9 cellular contexts compared by ENCODE assay signal in genomic region chr20:62496525-62497218, GRCh38. TPM values are rescaled to one million over a fixed set of nuclear protein-coding genes. Genes with fewer than 3 reads are reported as not detected.
DNase-seq lines count a peak whose midpoint lies in the region; ATAC-seq and TF ChIP-seq lines count a peak whose summit lies in the region.
"Had no signal": no experiment of that assay in that cellular context is flagged by ENCODE, and none has a peak within 500 bp of the region (broad histone marks: within the 10 kb centered on the region; RNA-seq: fewer than 3 reads in every experiment).

No MANE protein-coding gene starts in this region.

- intact Hi-C loops in activated T-helper 2 cell treated with anti-CD3 and anti-CD28 coated beads, Interferon-gamma antibody, Interleukin-2, Interleukin-4, amounts not matched to agents 10 μg/mL and 5 μg/mL and 100 μg/mL, durations not matched to agents 14 hours and 24 hours and 36 hours (cut with micrococcal nuclease) = no loop called here

- H3K4me1 Mint-ChIP-seq in memory B cell = peaks cover 24% of the 10 kb centered on the region
- peaks cover 13% of the 10 kb centered on the region for H3K4me1 Mint-ChIP-seq in activated T-helper 2 cell treated with anti-CD3 and anti-CD28 coated beads, Interferon-gamma antibody, Interleukin-2, Interleukin-4, amounts not matched to agents 10 μg/mL and 5 μg/mL and 100 μg/mL, durations not matched to agents 14 hours and 24 hours and 36 hours (ENCODE audit: low read depth)

- H3K4me3 ChIP-seq in astrocyte of the cerebellum (ENCODE audit: low read depth, low read length) = no peak overlapping the region

- peak; percentile 36 for DNase-seq in Daoy (ENCODE audit: low read depth)
- no peak for DNase-seq in astrocyte of the cerebellum (ENCODE audit: low read depth)
- no peak for DNase-seq in memory B cell (ENCODE audit: low spot score in 2 of 2)
- no peak for DNase-seq in DMS79 (lab: John Stamatoyannopoulos, UW)
- no peak for DNase-seq in activated T-helper 2 cell treated with anti-CD3 and anti-CD28 coated beads, Interferon-gamma antibody, Interleukin-2, Interleukin-4, amounts not matched to agents 10 μg/mL and 5 μg/mL and 100 μg/mL, durations not matched to agents 14 hours and 24 hours and 36 hours (ENCODE audit: low spot score)
- no peak for DNase-seq in kidney glomerular epithelial cell (lab: John Stamatoyannopoulos, UW)

- in situ Hi-C loops in astrocyte of the cerebellum (cut with HindIII; ENCODE audit: low sequenced_read_pairs) = no loop called here

- no peak overlapping the region for H3K4me3 Mint-ChIP-seq in memory B cell
- no peak overlapping the region for H3K4me3 Mint-ChIP-seq in activated T-helper 2 cell treated with anti-CD3 and anti-CD28 coated beads, Interferon-gamma antibody, Interleukin-2, Interleukin-4, amounts not matched to agents 10 μg/mL and 5 μg/mL and 100 μg/mL, durations not matched to agents 14 hours and 24 hours and 36 hours (ENCODE audit: low read depth)

- TF ChIP-seq CTCF in LNCAP (IDR thresholded peaks at IDR 0.05) = peak; percentile 81
- peak; percentile 36 for TF ChIP-seq CTCF in astrocyte of the cerebellum (IDR thresholded peaks at IDR 0.05; ENCODE audit: low read depth, low read length, missing control alignments)

- peaks cover 10% of the 10 kb centered on the region for H3K27me3 Mint-ChIP-seq in memory B cell
- H3K27me3 Mint-ChIP-seq in activated T-helper 2 cell treated with anti-CD3 and anti-CD28 coated beads, Interferon-gamma antibody, Interleukin-2, Interleukin-4, amounts not matched to agents 10 μg/mL and 5 μg/mL and 100 μg/mL, durations not matched to agents 14 hours and 24 hours and 36 hours (ENCODE audit: low read depth) = no peaks in the 10 kb centered on the region

- H3K36me3 Mint-ChIP-seq in memory B cell = no peaks in the 10 kb centered on the region
- no peaks in the 10 kb centered on the region for H3K36me3 Mint-ChIP-seq in activated T-helper 2 cell treated with anti-CD3 and anti-CD28 coated beads, Interferon-gamma antibody, Interleukin-2, Interleukin-4, amounts not matched to agents 10 μg/mL and 5 μg/mL and 100 μg/mL, durations not matched to agents 14 hours and 24 hours and 36 hours (ENCODE audit: low read depth)

- H3K9me3 Mint-ChIP-seq in memory B cell = no peaks in the 10 kb centered on the region
- H3K9me3 Mint-ChIP-seq in activated T-helper 2 cell treated with anti-CD3 and anti-CD28 coated beads, Interferon-gamma antibody, Interleukin-2, Interleukin-4, amounts not matched to agents 10 μg/mL and 5 μg/mL and 100 μg/mL, durations not matched to agents 14 hours and 24 hours and 36 hours = no peaks in the 10 kb centered on the region

- no peak overlapping the region for H3K27ac Mint-ChIP-seq in memory B cell
- H3K27ac Mint-ChIP-seq in activated T-helper 2 cell treated with anti-CD3 and anti-CD28 coated beads, Interferon-gamma antibody, Interleukin-2, Interleukin-4, amounts not matched to agents 10 μg/mL and 5 μg/mL and 100 μg/mL, durations not matched to agents 14 hours and 24 hours and 36 hours = no peak overlapping the region

- peak; percentile 37 for ATAC-seq in memory B cell (ENCODE audit: low read depth)
- ATAC-seq in HG02840 (IDR thresholded peaks at IDR 0.05; ENCODE audit: low FRiP score, unreplicated experiment) = no peak

RNA-seq across cellular contexts. Expression of gene GATA5, which starts 20.9 kb away (rescaled TPM):
- not detected in 2 replicates for total RNA-seq in Daoy (2014; rRNA removed; shearing (Covaris generic))
- not detected in 2 replicates for total RNA-seq in activated T-helper 2 cell treated with anti-CD3 and anti-CD28 coated beads, Interferon-gamma antibody, Interleukin-2, Interleukin-4, amounts not matched to agents 10 μg/mL and 5 μg/mL and 100 μg/mL, durations not matched to agents 14 hours and 24 hours and 36 hours
- total RNA-seq: M059J had no signal
